In the genomic region with DNA sequence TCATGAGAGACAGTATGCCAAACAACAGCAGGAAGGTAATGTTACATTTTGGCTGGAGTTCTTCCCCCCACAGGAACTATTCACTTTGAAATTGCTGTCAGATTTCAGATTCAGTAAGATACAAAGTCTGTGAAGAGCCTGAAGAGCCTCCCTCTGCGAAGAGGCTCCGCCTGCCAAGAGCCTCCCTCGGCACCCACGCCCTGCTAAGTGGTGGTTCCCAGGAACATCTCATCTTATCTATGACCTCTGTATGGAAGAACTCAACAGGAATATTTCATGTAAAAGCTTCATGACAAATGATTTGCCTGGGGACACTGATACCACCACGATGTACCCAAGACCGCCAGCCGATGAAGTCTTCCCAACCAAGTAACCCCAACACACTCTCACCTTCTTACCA, we compare ENCODE assay signal across 10 cellular contexts. TPM values are rescaled to one million over a fixed set of nuclear protein-coding genes. Genes with fewer than 3 reads are reported as not detected.
DNase-seq lines count a peak whose midpoint lies in the region; ATAC-seq and TF ChIP-seq lines count a peak whose summit lies in the region.
"Had no signal": no experiment of that assay in that cellular context is flagged by ENCODE, and none has a peak within 500 bp of the region (broad histone marks: within the 10 kb centered on the region; RNA-seq: fewer than 3 reads in every experiment).

No MANE protein-coding gene starts in this region.

- TF ChIP-seq CTCF in upper lobe of right lung (IDR thresholded peaks at IDR 0.05) = no peak

- H3K27ac ChIP-seq in upper lobe of right lung = peak overlapping the region; percentile 59

- no peak for ATAC-seq in stimulated activated naive CD8-positive, alpha-beta T cell treated with anti-CD3 and anti-CD28 coated beads, Interleukin-15, Interleukin-2, amounts not matched to agents 100 U/mL and 50 U/mL, for 24 hours
- no peak for ATAC-seq in upper lobe of right lung
- no peak for ATAC-seq in HG03025 (IDR thresholded peaks at IDR 0.05; ENCODE audit: low FRiP score, unreplicated experiment)

- peaks cover 32% of the 10 kb centered on the region for H3K36me3 Mint-ChIP-seq in stimulated activated naive CD8-positive, alpha-beta T cell treated with anti-CD3 and anti-CD28 coated beads, Interleukin-15, Interleukin-2, amounts not matched to agents 100 ng/mL and 50 ng/mL, for 24 hours (ENCODE audit: low read depth)

- H3K4me3 Mint-ChIP-seq in stimulated activated naive CD8-positive, alpha-beta T cell treated with anti-CD3 and anti-CD28 coated beads, Interleukin-15, Interleukin-2, amounts not matched to agents 100 ng/mL and 50 ng/mL, for 24 hours = peak overlapping the region; percentile 88
- H3K4me3 Mint-ChIP-seq: dendritic cell treated with granulocyte-macrophage colony-stimulating factor and Interleukin-4, amounts not matched to agents 40 ng/mL and 50 ng/mL, for 4 days had no signal

- DNase-seq in stimulated activated naive CD8-positive, alpha-beta T cell treated with anti-CD3 and anti-CD28 coated beads, Interleukin-15, Interleukin-2, amounts not matched to agents 100 U/mL and 50 U/mL, for 24 hours = no peak
- no peak for DNase-seq in adipocyte (ENCODE audit: low read depth)
- DNase-seq in mesenteric fat pad (ENCODE audit: low spot score) = peak; percentile 18
- DNase-seq in upper lobe of right lung = peak; percentile 40
- no peak for DNase-seq in MG63
- DNase-seq in G401 (ENCODE audit: low spot score) = no peak
- DNase-seq: mesendoderm had no signal

- H3K27me3 Mint-ChIP-seq in stimulated activated naive CD8-positive, alpha-beta T cell treated with anti-CD3 and anti-CD28 coated beads, Interleukin-15, Interleukin-2, amounts not matched to agents 100 ng/mL and 50 ng/mL, for 24 hours = no peaks in the 10 kb centered on the region
- H3K27me3 Mint-ChIP-seq: dendritic cell treated with granulocyte-macrophage colony-stimulating factor and Interleukin-4, amounts not matched to agents 40 ng/mL and 50 ng/mL, for 4 days had no signal

- H3K9ac ChIP-seq in adipocyte (ENCODE audit: low read length) = peak overlapping the region; percentile 16

- H3K36me3 ChIP-seq in adipocyte (ENCODE audit: control insufficient read depth, insufficient read depth, low read length, severe bottlenecking) = no peaks in the 10 kb centered on the region
- peaks cover 5% of the 10 kb centered on the region for H3K36me3 ChIP-seq in upper lobe of right lung
- H3K36me3 ChIP-seq in MG63 = peaks cover 68% of the 10 kb centered on the region

- H3K4me1 Mint-ChIP-seq in stimulated activated naive CD8-positive, alpha-beta T cell treated with anti-CD3 and anti-CD28 coated beads, Interleukin-15, Interleukin-2, amounts not matched to agents 100 ng/mL and 50 ng/mL, for 24 hours (ENCODE audit: low read depth) = peaks cover 76% of the 10 kb centered on the region

- no peaks in the 10 kb centered on the region for H3K27me3 ChIP-seq in adipocyte (replicated peaks; ENCODE audit: control insufficient read depth, insufficient read depth, low read length)
- no peaks in the 10 kb centered on the region for H3K27me3 ChIP-seq in upper lobe of right lung
- H3K27me3 ChIP-seq in MG63 = no peaks in the 10 kb centered on the region

- H3K4me1 ChIP-seq in adipocyte (ENCODE audit: control insufficient read depth, insufficient read depth, low read length) (peaks cover 66% of the 10 kb centered on the region), upper lobe of right lung (peaks cover 72% of the 10 kb centered on the region)

- H3K9me3 Mint-ChIP-seq in stimulated activated naive CD8-positive, alpha-beta T cell treated with anti-CD3 and anti-CD28 coated beads, Interleukin-15, Interleukin-2, amounts not matched to agents 100 ng/mL and 50 ng/mL, for 24 hours = no peaks in the 10 kb centered on the region
- H3K9me3 Mint-ChIP-seq: dendritic cell treated with granulocyte-macrophage colony-stimulating factor and Interleukin-4, amounts not matched to agents 40 ng/mL and 50 ng/mL, for 4 days had no signal

- H3K4me3 ChIP-seq in adipocyte (ENCODE audit: low read length) = peak overlapping the region; percentile 33
- no peak overlapping the region for H3K4me3 ChIP-seq in upper lobe of right lung
- no peak overlapping the region for H3K4me3 ChIP-seq in MG63

- H3K27ac Mint-ChIP-seq in stimulated activated naive CD8-positive, alpha-beta T cell treated with anti-CD3 and anti-CD28 coated beads, Interleukin-15, Interleukin-2, amounts not matched to agents 100 ng/mL and 50 ng/mL, for 24 hours = peak overlapping the region; percentile 86
- H3K27ac Mint-ChIP-seq: dendritic cell treated with granulocyte-macrophage colony-stimulating factor and Interleukin-4, amounts not matched to agents 40 ng/mL and 50 ng/mL, for 4 days had no signal

- in situ Hi-C loops in G401 (cut with HindIII; ENCODE audit: low sequenced_read_pairs) = no loop called here

- H3K9me3 ChIP-seq in adipocyte (ENCODE audit: control insufficient read depth, low read length) (no peaks in the 10 kb centered on the region), upper lobe of right lung (no peaks in the 10 kb centered on the region), MG63 (no peaks in the 10 kb centered on the region)

- intact Hi-C loops in upper lobe of right lung (cut with DNase I) = no loop called here

RNA-seq across cellular contexts. Expression of a gene that starts 3.2 kb away (rescaled TPM):
- total RNA-seq in mesenteric fat pad (57.1 TPM), upper lobe of right lung (71.2 TPM)
- total RNA-seq in MG63 (2014; rRNA removed; shearing (Covaris generic); ENCODE audit: low replicate concordance) = 35.6 and 60.5 TPM in 2 replicates
- total RNA-seq in G401 (2014; rRNA removed; shearing (Covaris generic)) = 37.0 and 54.2 TPM in 2 replicates

RNA-seq across cellular contexts. Expression of a gene that starts 51.2 kb away (rescaled TPM):
- total RNA-seq in mesenteric fat pad (51.9 TPM), upper lobe of right lung (99.2 TPM)
- total RNA-seq in MG63 (2014; rRNA removed; shearing (Covaris generic); ENCODE audit: low replicate concordance) = 41.0 and 47.2 TPM in 2 replicates
- total RNA-seq in G401 (2014; rRNA removed; shearing (Covaris generic)) = 25.4 and 31.9 TPM in 2 replicates

RNA-seq across cellular contexts. Expression of a gene that starts 57.5 kb away (rescaled TPM):
- total RNA-seq in mesenteric fat pad (200 TPM), upper lobe of right lung (117 TPM)
- 346 and 797 TPM in 2 replicates for total RNA-seq in MG63 (2014; rRNA removed; shearing (Covaris generic); ENCODE audit: low replicate concordance)
- total RNA-seq in G401 (2014; rRNA removed; shearing (Covaris generic)) = 391 and 624 TPM in 2 replicates

Comparison
In these comparisons a context has a peak if more than half of its experiments do, and no peak if none do; other contexts are left out.
1. DNase-seq: peak in mesenteric fat pad (single experiment) and upper lobe of right lung (single experiment); none in stimulated activated naive CD8-positive, alpha-beta T cell treated with anti-CD3 and anti-CD28 coated beads, Interleukin-15, Interleukin-2, amounts not matched to agents 100 U/mL and 50 U/mL, for 24 hours (single experiment), adipocyte (single experiment), MG63 (single experiment) and G401 (single experiment).